Comparison of ENCODE assay signal across 8 cellular contexts in genomic region chr1:36320291-36320758, GRCh38. TPM values are rescaled to one million over a fixed set of nuclear protein-coding genes. Genes with fewer than 3 reads are reported as not detected.
A peak's percentile ranks its signal among the peaks of the same experiment; 100 is the strongest.
DNase-seq lines count a peak whose midpoint lies in the region; ATAC-seq and TF ChIP-seq lines count a peak whose summit lies in the region.

No MANE protein-coding gene starts in this region.

- TF ChIP-seq CTCF in thoracic aorta (IDR thresholded peaks at IDR 0.05): no peak

- no peaks in the 10 kb centered on the region for H3K36me3 Mint-ChIP-seq in activated T-cell treated with anti-CD3 and anti-CD28 coated beads, Interleukin-2, amount 50 U/mL, for 4 hours (ENCODE audit: insufficient read depth)
- H3K36me3 Mint-ChIP-seq in activated naive CD8-positive, alpha-beta T cell treated with anti-CD3 and anti-CD28 coated beads for 36 hours: peaks cover 5% of the 10 kb centered on the region
- H3K36me3 Mint-ChIP-seq in immature natural killer cell: peaks cover 0 to 4% (median 0%) of the 10 kb centered on the region in 3 donors

- no peaks in the 10 kb centered on the region for H3K36me3 ChIP-seq in thoracic aorta

- peaks cover 23% of the 10 kb centered on the region for H3K4me1 Mint-ChIP-seq in activated T-cell treated with anti-CD3 and anti-CD28 coated beads, Interleukin-2, amount 50 U/mL, for 4 hours (ENCODE audit: low read depth)
- H3K4me1 Mint-ChIP-seq in activated naive CD8-positive, alpha-beta T cell treated with anti-CD3 and anti-CD28 coated beads for 36 hours: peaks cover 19% of the 10 kb centered on the region
- peaks cover 25 to 30% of the 10 kb centered on the region in 2 donors for H3K4me1 Mint-ChIP-seq in immature natural killer cell

- no peaks in the 10 kb centered on the region for H3K27me3 Mint-ChIP-seq in activated T-cell treated with anti-CD3 and anti-CD28 coated beads, Interleukin-2, amount 50 U/mL, for 4 hours (ENCODE audit: low read depth)
- H3K27me3 Mint-ChIP-seq in activated naive CD8-positive, alpha-beta T cell treated with anti-CD3 and anti-CD28 coated beads for 36 hours: peaks cover 5% of the 10 kb centered on the region
- H3K27me3 Mint-ChIP-seq in immature natural killer cell (ENCODE audit: low read depth in 3 of 3): peaks cover 0 to 5% (median 0%) of the 10 kb centered on the region in 3 donors

- DNase-seq in activated T-cell treated with anti-CD3 and anti-CD28 coated beads, Interleukin-2, amount 50 U/mL, for 4 hours: no peak
- DNase-seq in activated T-cell treated with anti-CD3 and anti-CD28 coated beads, Interleukin-2, amount 50 U/mL, for 48 hours: no peak
- DNase-seq in activated naive CD8-positive, alpha-beta T cell treated with anti-CD3 and anti-CD28 coated beads for 36 hours: no peak
- DNase-seq in immature natural killer cell: no peak
- DNase-seq in thoracic aorta (ENCODE audit: low spot score): no peak
- DNase-seq in midbrain (lab: John Stamatoyannopoulos, UW): no peak

- H3K27ac ChIP-seq in thoracic aorta: peak overlapping the region; percentile 87 to 99

- H3K4me3 ChIP-seq in thoracic aorta: peak overlapping the region; percentile 99

- H3K9me3 Mint-ChIP-seq in activated T-cell treated with anti-CD3 and anti-CD28 coated beads, Interleukin-2, amount 50 U/mL, for 4 hours: no peaks in the 10 kb centered on the region
- H3K9me3 Mint-ChIP-seq in activated naive CD8-positive, alpha-beta T cell treated with anti-CD3 and anti-CD28 coated beads for 36 hours: no peaks in the 10 kb centered on the region
- no peaks in the 10 kb centered on the region for H3K9me3 Mint-ChIP-seq in immature natural killer cell

- no peak for ATAC-seq in activated T-cell treated with anti-CD3 and anti-CD28 coated beads, Interleukin-2, amount 50 U/mL, for 4 hours
- ATAC-seq in thoracic aorta (ENCODE audit: insufficient number of reproducible peaks, low FRiP score, low read depth) (no peak), HG02642 (IDR thresholded peaks at IDR 0.05; ENCODE audit: poor library complexity, unreplicated experiment) (no peak), GM18870 (IDR thresholded peaks at IDR 0.05; ENCODE audit: unreplicated experiment) (no peak)

- H3K27me3 ChIP-seq in thoracic aorta (replicated peaks; ENCODE audit: insufficient read depth): no peaks in the 10 kb centered on the region

- H3K27ac Mint-ChIP-seq in activated naive CD8-positive, alpha-beta T cell treated with anti-CD3 and anti-CD28 coated beads for 36 hours: no peak overlapping the region
- peak overlapping the region in 5 of 6 donors; percentile 51 to 75 (median 71) for H3K27ac Mint-ChIP-seq in immature natural killer cell

- peak overlapping the region; percentile 48 for H3K4me3 Mint-ChIP-seq in activated T-cell treated with anti-CD3 and anti-CD28 coated beads, Interleukin-2, amount 50 U/mL, for 4 hours
- H3K4me3 Mint-ChIP-seq in activated naive CD8-positive, alpha-beta T cell treated with anti-CD3 and anti-CD28 coated beads for 36 hours: peak overlapping the region; percentile 55
- H3K4me3 Mint-ChIP-seq in immature natural killer cell: peak overlapping the region; percentile 69 to 81 (median 71)

- no peaks in the 10 kb centered on the region for H3K9me3 ChIP-seq in thoracic aorta

- peaks cover 25 to 35% of the 10 kb centered on the region in 2 donors for H3K4me1 ChIP-seq in thoracic aorta (ENCODE audit: control insufficient read depth in 1 of 2, low read depth in 2 of 2)

RNA-seq across cellular contexts. Expression of gene EVA1B, which starts 3.1 kb away (rescaled TPM):
- total RNA-seq in activated T-cell treated with anti-CD3 and anti-CD28 coated beads, Interleukin-2, amount 50 U/mL, for 4 hours: 1 to 10 TPM; 2.2 to 5.5 (median 4.5) TPM
- 1 to 10 TPM; 5.3 to 6.3 TPM for total RNA-seq in activated naive CD8-positive, alpha-beta T cell treated with anti-CD3 and anti-CD28 coated beads for 36 hours
- polyA plus RNA-seq in immature natural killer cell: 10 to 100 TPM in 2 of 3 donors, 1 to 10 TPM in 1; 8.8 to 29.2 (median 11.1) TPM
- total RNA-seq in thoracic aorta: 100 to 1,000 TPM; 107 to 189 TPM

RNA-seq across cellular contexts. Expression of gene SH3D21, which starts 14.2 kb away (rescaled TPM):
- total RNA-seq in activated T-cell treated with anti-CD3 and anti-CD28 coated beads, Interleukin-2, amount 50 U/mL, for 4 hours: 1 to 10 TPM; 1.7 to 5.6 (median 2.3) TPM
- total RNA-seq in activated naive CD8-positive, alpha-beta T cell treated with anti-CD3 and anti-CD28 coated beads for 36 hours: 1 to 10 TPM; 9.3 to 9.4 TPM
- under 1 TPM in 2 of 3 donors, not detected in 1; 0.26 to 0.96 TPM for polyA plus RNA-seq in immature natural killer cell
- total RNA-seq in thoracic aorta: 1 to 10 TPM; 3.9 to 5.6 TPM

Comparison
In these comparisons a context has a peak if more than half of its experiments do, and no peak if none do; other contexts are left out.
1. RNA of gene EVA1B, which starts 3.1 kb away (total RNA-seq): 107 to 189 TPM in thoracic aorta; 5.3 to 6.3 TPM in activated naive CD8-positive, alpha-beta T cell treated with anti-CD3 and anti-CD28 coated beads for 36 hours and 2.2 to 5.5 TPM in activated T-cell treated with anti-CD3 and anti-CD28 coated beads, Interleukin-2, amount 50 U/mL, for 4 hours; every median in the first group is over 10 times any median in the second.
2. Peak in every context shown above with its lines, with median percentiles within 50 percentile points of each other: H3K4me3 Mint-ChIP-seq.